28 cellular contexts compared by ENCODE assay signal in genomic region chr1:201403359-201403758, GRCh38. TPM values are rescaled to one million over a fixed set of nuclear protein-coding genes. Genes with fewer than 3 reads are reported as not detected.
"Had no signal": no experiment of that assay in that cellular context is flagged by ENCODE, and none has a peak within 500 bp of the region (broad histone marks: within the 10 kb centered on the region; RNA-seq: fewer than 3 reads in every experiment).

No MANE protein-coding gene starts in this region.

- H3K27ac ChIP-seq: left lung, lower lobe of right lung, pancreas, prostate gland, suprapubic skin, thoracic aorta, tibial artery, upper lobe of right lung had no signal

- H3K27me3 ChIP-seq: pancreas had no signal

- H3K36me3 ChIP-seq: left lung, lower lobe of right lung, pancreas, prostate gland, suprapubic skin, thoracic aorta, tibial artery, upper lobe of right lung had no signal

- FAIRE-seq: islet of Langerhans, kidney, pancreas, urothelium cell line had no signal

- H3K9me3 ChIP-seq: left lung, lower lobe of right lung, pancreas, prostate gland, suprapubic skin, thoracic aorta, tibial artery, upper lobe of right lung had no signal

- ATAC-seq: left colon; left lung; lower lobe of right lung; naive thymus-derived CD4-positive, alpha-beta T cell; natural killer cell treated with Interleukin-12 subunit alpha and Interleukin-12 subunit beta and Interleukin-15 and Interleukin-18, amount 100 ng/mL, for 72 hours; pancreas; right cardiac atrium; sciatic nerve; stimulated activated effector memory CD8-positive, alpha-beta T cell treated with anti-CD3 and anti-CD28 coated beads, Interleukin-12 subunit alpha, Interleukin-12 subunit beta, amount 100 ng/mL, for 72 hours; upper lobe of right lung had no signal

- H3K4me3 ChIP-seq: left lung, lower lobe of right lung, pancreas, prostate gland, skin epidermis, suprapubic skin, thoracic aorta, tibial artery, upper lobe of right lung had no signal

- DNase-seq: hypothalamus; immature natural killer cell; kidney; left colon; left lung; lower lobe of right lung; mammary epithelial cell; mesenchymal stem cell; naive thymus-derived CD4-positive, alpha-beta T cell; pancreas; retina; stimulated activated CD4-positive, alpha-beta T cell treated with anti-CD3 and anti-CD28 coated beads, Interleukin-12 subunit alpha, Interleukin-12 subunit beta, amount 100 ng/mL, for 4 hours; stimulated activated CD4-positive, alpha-beta T cell treated with anti-CD3 and anti-CD28 coated beads, Interleukin-4, amount 100 ng/mL, for 24 hours; stimulated activated naive CD4-positive, alpha-beta T cell; tibial artery; upper lobe of right lung had no signal

- H3K4me1 ChIP-seq: prostate gland had no signal

RNA-seq across cellular contexts. Expression of gene LAD1, which starts 4.2 kb away (rescaled TPM):
- total RNA-seq: natural killer cell treated with Interleukin-12 subunit alpha and Interleukin-12 subunit beta and Interleukin-15 and Interleukin-18, amount 100 ng/mL, for 72 hours had no signal
- polyA plus RNA-seq: immature natural killer cell; naive thymus-derived CD4-positive, alpha-beta T cell; neural cell had no signal

RNA-seq across cellular contexts. Expression of gene TNNI1, which starts 18.2 kb away (rescaled TPM):
- total RNA-seq: kidney; left colon; mammary epithelial cell; naive thymus-derived CD4-positive, alpha-beta T cell; natural killer cell treated with Interleukin-12 subunit alpha and Interleukin-12 subunit beta and Interleukin-15 and Interleukin-18, amount 100 ng/mL, for 72 hours; pancreas; subcutaneous adipose tissue had no signal
- polyA plus RNA-seq: immature natural killer cell; naive thymus-derived CD4-positive, alpha-beta T cell had no signal

RNA-seq across cellular contexts. Expression of gene TNNT2, which starts 25.9 kb away (rescaled TPM):
- total RNA-seq: naive thymus-derived CD4-positive, alpha-beta T cell; natural killer cell treated with Interleukin-12 subunit alpha and Interleukin-12 subunit beta and Interleukin-15 and Interleukin-18, amount 100 ng/mL, for 72 hours; subcutaneous adipose tissue had no signal
- polyA plus RNA-seq: immature natural killer cell; naive thymus-derived CD4-positive, alpha-beta T cell; neural cell had no signal
